In genomic region chr19:51799311-51799997, GRCh38 we compare ENCODE assay signal across 10 cellular contexts. TPM values are rescaled to one million over a fixed set of nuclear protein-coding genes. Genes with fewer than 3 reads are reported as not detected.
DNase-seq lines count a peak whose midpoint lies in the region; ATAC-seq and TF ChIP-seq lines count a peak whose summit lies in the region.
"Had no signal": no experiment of that assay in that cellular context is flagged by ENCODE, and none has a peak within 500 bp of the region (broad histone marks: within the 10 kb centered on the region; RNA-seq: fewer than 3 reads in every experiment).

No MANE protein-coding gene starts in this region.

- WGBS in transverse colon (ENCODE audit: low coverage in 1 of 2), 2 donors = 49% methylated on average over 13 of the region's 13 CpGs; no CpG with 5 or more reads in 1 of the 2 donors

- in situ Hi-C loops in transverse colon (cut with MboI; ENCODE audit: low pct_ligation_motif_present in 1 of 4, low pct_unique_long_range_greater_than_20kb in 1 of 4, low sequenced_read_pairs in 3 of 4) = loop anchor here in 1 of 4 donors (25.0 kb wide), 1 partner anchor 337 kb away; the partner anchor contains the start of gene SIGLEC8

- intact Hi-C loops in transverse colon (cut with DNase I; ENCODE audit: low total_unique reads) = no loop called here

- peak; percentile 45 for DNase-seq in DMS 273 (lab: John Stamatoyannopoulos, UW; ENCODE audit: unreplicated experiment)
- no peak for DNase-seq in DMS 273 treated with DMSO at 0.1 percent for 48 hours (lab: John Stamatoyannopoulos, UW)
- DNase-seq in brain pericyte (ENCODE audit: low read depth, low spot score) = peak; percentile 40
- DNase-seq in left lobe of liver (ENCODE audit: low spot score) = peak; percentile 62
- peak; percentile 58 for DNase-seq in transverse colon
- DNase-seq in activated CD4-positive, alpha-beta T cell treated with anti-CD3 and anti-CD28 coated beads for 4 hours = no peak
- no peak for DNase-seq in activated CD8-positive, alpha-beta memory T cell treated with anti-CD3 and anti-CD28 coated beads, Interleukin-2, amount 10 ng/mL, durations not matched to agents 7 days and 5 days

- H3K4me3 Mint-ChIP-seq in activated CD8-positive, alpha-beta memory T cell treated with anti-CD3 and anti-CD28 coated beads, Interleukin-2, amount 10 ng/mL, durations not matched to agents 7 days and 5 days = no peak overlapping the region
- H3K4me3 Mint-ChIP-seq: T-helper 1 cell treated with Interleukin-12 subunit alpha and Interleukin-12 subunit beta and Interleukin-4 antibody, amounts not matched to agents 30 μg/mL and 1 μg/mL, for 36 hours had no signal

- H3K4me1 Mint-ChIP-seq in activated CD8-positive, alpha-beta memory T cell treated with anti-CD3 and anti-CD28 coated beads, Interleukin-2, amount 10 ng/mL, durations not matched to agents 7 days and 5 days = no peaks in the 10 kb centered on the region

- H3K36me3 ChIP-seq in transverse colon = no peaks in the 10 kb centered on the region

- no peak overlapping the region for H3K27ac Mint-ChIP-seq in activated CD8-positive, alpha-beta memory T cell treated with anti-CD3 and anti-CD28 coated beads, Interleukin-2, amount 10 ng/mL, durations not matched to agents 7 days and 5 days
- H3K27ac Mint-ChIP-seq: T-helper 1 cell treated with Interleukin-12 subunit alpha and Interleukin-12 subunit beta and Interleukin-4 antibody, amounts not matched to agents 30 μg/mL and 1 μg/mL, for 36 hours had no signal

- no peaks in the 10 kb centered on the region for H3K27me3 Mint-ChIP-seq in activated CD8-positive, alpha-beta memory T cell treated with anti-CD3 and anti-CD28 coated beads, Interleukin-2, amount 10 ng/mL, durations not matched to agents 7 days and 5 days

- no peak for TF ChIP-seq EP300 in transverse colon (IDR thresholded peaks at IDR 0.05; ENCODE audit: low read depth)

- H3K4me1 ChIP-seq in transverse colon = peaks cover 0 to 5% (median 0%) of the 10 kb centered on the region in 4 donors

- no peaks in the 10 kb centered on the region for H3K27me3 ChIP-seq in transverse colon

- TF ChIP-seq POLR2A in transverse colon (IDR thresholded peaks at IDR 0.05) = no peak

- TF ChIP-seq CTCF in transverse colon (IDR thresholded peaks at IDR 0.05) = no peak

- no peaks in the 10 kb centered on the region for H3K9me3 ChIP-seq in transverse colon

- H3K4me3 ChIP-seq in transverse colon = no peak overlapping the region

- ATAC-seq in left lobe of liver (peak; percentile 84), GM21381 (IDR thresholded peaks at IDR 0.05; ENCODE audit: unreplicated experiment) (no peak)
- ATAC-seq in activated CD8-positive, alpha-beta memory T cell treated with anti-CD3 and anti-CD28 coated beads, Interleukin-2, amount 10 ng/mL, durations not matched to agents 7 days and 5 days = no peak

- H3K9me3 Mint-ChIP-seq in activated CD8-positive, alpha-beta memory T cell treated with anti-CD3 and anti-CD28 coated beads, Interleukin-2, amount 10 ng/mL, durations not matched to agents 7 days and 5 days (ENCODE audit: low read depth) = peaks cover 17% of the 10 kb centered on the region

- H3K36me3 Mint-ChIP-seq in activated CD8-positive, alpha-beta memory T cell treated with anti-CD3 and anti-CD28 coated beads, Interleukin-2, amount 10 ng/mL, durations not matched to agents 7 days and 5 days = no peaks in the 10 kb centered on the region

- CTCF ChIA-PET in activated CD8-positive, alpha-beta memory T cell treated with anti-CD3 and anti-CD28 coated beads, Interleukin-2, amount 10 ng/mL, durations not matched to agents 7 days and 5 days (lab: Charles Lee) = no interaction called here

- H3K27ac ChIP-seq in transverse colon = peak overlapping the region; percentile 42 to 77 (median 66)
- H3K27ac ChIP-seq: 22Rv1 had no signal

RNA-seq across cellular contexts. Expression of gene FPR3, which starts 4.5 kb away (rescaled TPM):
- total RNA-seq in left lobe of liver = 1.6 TPM
- total RNA-seq in transverse colon = 1 to 10 TPM in 2 of 4 donors, not detected in 2; 3.4 to 4.8 TPM
- not detected for total RNA-seq in activated CD8-positive, alpha-beta memory T cell treated with anti-CD3 and anti-CD28 coated beads, Interleukin-2, amount 10 ng/mL, durations not matched to agents 7 days and 5 days

RNA-seq across cellular contexts. Expression of gene FPR2, which starts 38.5 kb away (rescaled TPM):
- total RNA-seq in left lobe of liver (0.73 TPM), transverse colon (not detected)
- total RNA-seq in activated CD8-positive, alpha-beta memory T cell treated with anti-CD3 and anti-CD28 coated beads, Interleukin-2, amount 10 ng/mL, durations not matched to agents 7 days and 5 days = not detected

RNA-seq across cellular contexts. Expression of gene FPR1, which starts 47.8 kb away (rescaled TPM):
- 1.4 TPM for total RNA-seq in left lobe of liver
- 1 to 10 TPM in 2 of 4 donors, not detected in 2; 1.5 to 4.4 TPM for total RNA-seq in transverse colon
- total RNA-seq in activated CD8-positive, alpha-beta memory T cell treated with anti-CD3 and anti-CD28 coated beads, Interleukin-2, amount 10 ng/mL, durations not matched to agents 7 days and 5 days = not detected

Comparison
In these comparisons a context has a peak if more than half of its experiments do, and no peak if none do; other contexts are left out.
1. DNase-seq: peak in DMS 273 (single experiment), brain pericyte (single experiment), left lobe of liver (single experiment) and transverse colon (single experiment); none in DMS 273 treated with DMSO at 0.1 percent for 48 hours (single experiment), activated CD4-positive, alpha-beta T cell treated with anti-CD3 and anti-CD28 coated beads for 4 hours (0 of 2) and activated CD8-positive, alpha-beta memory T cell treated with anti-CD3 and anti-CD28 coated beads, Interleukin-2, amount 10 ng/mL, durations not matched to agents 7 days and 5 days (single experiment).